In the genomic region with DNA sequence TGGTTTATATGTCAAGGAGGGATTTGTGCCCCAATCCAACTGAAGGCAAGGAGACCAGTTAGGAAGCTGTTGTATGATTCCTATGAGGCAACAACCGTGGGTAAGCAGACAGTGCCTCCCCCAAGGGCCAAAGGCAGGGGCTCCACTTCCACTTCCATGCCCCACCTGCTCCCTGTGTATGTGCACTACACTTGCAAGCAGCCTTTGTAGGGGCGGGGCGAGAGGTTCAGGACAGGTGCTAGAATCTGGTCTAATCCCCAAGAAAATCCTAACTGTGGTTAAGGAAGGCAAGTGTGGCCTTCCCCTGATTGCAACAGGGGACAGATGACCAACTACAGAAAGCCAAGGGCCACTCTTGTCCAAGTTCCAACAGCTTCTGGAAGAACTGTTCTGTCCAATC, we compare ENCODE assay signal across 16 cellular contexts. TPM values are rescaled to one million over a fixed set of nuclear protein-coding genes. Genes with fewer than 3 reads are reported as not detected.
A peak's percentile ranks its signal among the peaks of the same experiment; 100 is the strongest.
DNase-seq lines count a peak whose midpoint lies in the region; ATAC-seq and TF ChIP-seq lines count a peak whose summit lies in the region.
"Had no signal": no experiment of that assay in that cellular context is flagged by ENCODE, and none has a peak within 500 bp of the region (broad histone marks: within the 10 kb centered on the region; RNA-seq: fewer than 3 reads in every experiment).

No MANE protein-coding gene starts in this region.

- no peaks in the 10 kb centered on the region for H3K27me3 Mint-ChIP-seq in stimulated activated naive CD8-positive, alpha-beta T cell treated with anti-CD3 and anti-CD28 coated beads, Interleukin-15, Interleukin-2, amounts not matched to agents 100 ng/mL and 50 ng/mL, for 24 hours
- no peaks in the 10 kb centered on the region for H3K27me3 Mint-ChIP-seq in activated B cell treated with CpG ODN at 0.5 μM for 24 hours
- no peaks in the 10 kb centered on the region for H3K27me3 Mint-ChIP-seq in naive thymus-derived CD4-positive, alpha-beta T cell
- H3K27me3 Mint-ChIP-seq: activated CD4-positive, alpha-beta T cell treated with anti-CD3 and anti-CD28 coated beads, Interleukin-2, amount 10 ng/mL, durations not matched to agents 24 days and 14 days had no signal

- intact Hi-C loops in activated B cell treated with CpG ODN at 0.5 μM for 24 hours (cut with micrococcal nuclease) (loop anchor here (1.0 kb wide), 2 partner anchors 42 to 100 kb away; partner anchors contain the start of gene B4GALT1), body of pancreas (cut with DNase I) (no loop called here)
- intact Hi-C loops in naive thymus-derived CD4-positive, alpha-beta T cell (cut with micrococcal nuclease): loop anchor here in 1 of 2 donors (1.0 kb wide), 2 partner anchors 43 to 100 kb away; no protein-coding TSS in a partner anchor

- in situ Hi-C loops in ACHN (cut with HindIII; ENCODE audit: low pct_ligation_motif_present, low pct_unique_long_range_greater_than_20kb, low sequenced_read_pairs): no loop called here

- DNase-seq in stimulated activated naive CD8-positive, alpha-beta T cell treated with anti-CD3 and anti-CD28 coated beads, Interleukin-15, Interleukin-2, amounts not matched to agents 100 U/mL and 50 U/mL, for 24 hours: no peak
- DNase-seq in activated B cell treated with CpG ODN at 0.5 μM for 24 hours (no peak), ACHN (no peak), body of pancreas (no peak)
- DNase-seq in naive thymus-derived CD4-positive, alpha-beta T cell: no peak
- DNase-seq: activated CD4-positive, alpha-beta T cell treated with anti-CD3 and anti-CD28 coated beads, Interleukin-2, amount 10 ng/mL, durations not matched to agents 24 days and 14 days; central memory CD4-positive, alpha-beta T cell; effector memory CD4-positive, alpha-beta T cell; NCI-H524 treated with DMSO at 0.1 percent for 48 hours; OCI-M1; retina had no signal

- peak overlapping the region; percentile 75 for H3K27ac Mint-ChIP-seq in stimulated activated naive CD8-positive, alpha-beta T cell treated with anti-CD3 and anti-CD28 coated beads, Interleukin-15, Interleukin-2, amounts not matched to agents 100 ng/mL and 50 ng/mL, for 24 hours
- peak overlapping the region; percentile 96 for H3K27ac Mint-ChIP-seq in activated B cell treated with CpG ODN at 0.5 μM for 24 hours
- H3K27ac Mint-ChIP-seq in naive thymus-derived CD4-positive, alpha-beta T cell: peak overlapping the region in 7 of 9 donors; percentile 2 to 71 (median 15)
- H3K27ac Mint-ChIP-seq: activated CD4-positive, alpha-beta T cell treated with anti-CD3 and anti-CD28 coated beads, Interleukin-2, amount 10 ng/mL, durations not matched to agents 24 days and 14 days had no signal

- POLR2A ChIA-PET in activated B cell treated with CpG ODN at 0.5 μM for 24 hours (lab: Charles Lee): interaction anchor here (1.0 to 10.5 kb wide), 15 partner anchors 8 to 165 kb away, joined by 3 to 365 read pairs (median 7); partner anchors contain the start of genes B4GALT1, NFX1 and SMU1
- POLR2A ChIA-PET in naive thymus-derived CD4-positive, alpha-beta T cell (lab: Charles Lee): interaction anchor here (1.8 kb wide), 1 partner anchor 42 kb away, joined by 6 read pairs; the partner anchor contains the start of gene B4GALT1

- ATAC-seq in stimulated activated naive CD8-positive, alpha-beta T cell treated with anti-CD3 and anti-CD28 coated beads, Interleukin-15, Interleukin-2, amounts not matched to agents 100 U/mL and 50 U/mL, for 24 hours: no peak
- ATAC-seq in activated B cell treated with CpG ODN at 0.5 μM for 24 hours (ENCODE audit: low read depth) (no peak), HG03354 (IDR thresholded peaks at IDR 0.05; ENCODE audit: poor library complexity, severe bottlenecking, unreplicated experiment) (no peak), body of pancreas (no peak), GM21381 (IDR thresholded peaks at IDR 0.05; ENCODE audit: unreplicated experiment) (no peak)
- no peak for ATAC-seq in naive thymus-derived CD4-positive, alpha-beta T cell
- ATAC-seq: HepG2 had no signal

- H3K36me3 Mint-ChIP-seq in stimulated activated naive CD8-positive, alpha-beta T cell treated with anti-CD3 and anti-CD28 coated beads, Interleukin-15, Interleukin-2, amounts not matched to agents 100 ng/mL and 50 ng/mL, for 24 hours (ENCODE audit: low read depth): peaks cover 58% of the 10 kb centered on the region
- peaks cover 86% of the 10 kb centered on the region for H3K36me3 Mint-ChIP-seq in activated B cell treated with CpG ODN at 0.5 μM for 24 hours (ENCODE audit: low read depth)
- H3K36me3 Mint-ChIP-seq in naive thymus-derived CD4-positive, alpha-beta T cell: peaks cover 8 to 52% (median 36%) of the 10 kb centered on the region in 5 donors

- TF ChIP-seq CTCF in activated B cell treated with CpG ODN at 0.5 μM for 24 hours (IDR thresholded peaks at IDR 0.05) (no peak), body of pancreas (IDR thresholded peaks at IDR 0.05) (no peak)

- H3K4me3 Mint-ChIP-seq in stimulated activated naive CD8-positive, alpha-beta T cell treated with anti-CD3 and anti-CD28 coated beads, Interleukin-15, Interleukin-2, amounts not matched to agents 100 ng/mL and 50 ng/mL, for 24 hours: no peak overlapping the region
- H3K4me3 Mint-ChIP-seq in activated B cell treated with CpG ODN at 0.5 μM for 24 hours: peak overlapping the region; percentile 74
- no peak overlapping the region for H3K4me3 Mint-ChIP-seq in naive thymus-derived CD4-positive, alpha-beta T cell
- H3K4me3 Mint-ChIP-seq: activated CD4-positive, alpha-beta T cell treated with anti-CD3 and anti-CD28 coated beads, Interleukin-2, amount 10 ng/mL, durations not matched to agents 24 days and 14 days had no signal

- H3K27ac ChIP-seq in naive thymus-derived CD4-positive, alpha-beta T cell (ENCODE audit: low read depth, low read length): no peak overlapping the region
- H3K27ac ChIP-seq in body of pancreas: no peak overlapping the region
- H3K27ac ChIP-seq: suprapubic skin had no signal

- no peak overlapping the region for H3K4me3 ChIP-seq in naive thymus-derived CD4-positive, alpha-beta T cell (ENCODE audit: low read length)
- no peak overlapping the region for H3K4me3 ChIP-seq in body of pancreas
- H3K4me3 ChIP-seq: suprapubic skin had no signal

- CTCF ChIA-PET in activated B cell treated with CpG ODN at 0.5 μM for 24 hours (lab: Charles Lee): interaction anchor here (0.6 to 3.5 kb wide), 9 partner anchors 8 to 101 kb away, joined by 3 to 26 read pairs (median 7); partner anchors contain the start of gene B4GALT1
- CTCF ChIA-PET in naive thymus-derived CD4-positive, alpha-beta T cell (lab: Charles Lee): interaction anchor here (0.6 kb wide), 1 partner anchor 55 kb away, joined by 4 read pairs; no protein-coding TSS in a partner anchor

- WGBS in body of pancreas, 2 donors: 87 to 88% methylated on average over 2 to 3 of the region's 3 CpGs

- no peaks in the 10 kb centered on the region for H3K27me3 ChIP-seq in naive thymus-derived CD4-positive, alpha-beta T cell (ENCODE audit: control insufficient read depth in 2 of 2, insufficient read depth in 2 of 2, low read length in 2 of 2)
- H3K27me3 ChIP-seq in body of pancreas: no peaks in the 10 kb centered on the region
- H3K27me3 ChIP-seq: suprapubic skin had no signal

- peaks cover 69% of the 10 kb centered on the region for H3K4me1 Mint-ChIP-seq in stimulated activated naive CD8-positive, alpha-beta T cell treated with anti-CD3 and anti-CD28 coated beads, Interleukin-15, Interleukin-2, amounts not matched to agents 100 ng/mL and 50 ng/mL, for 24 hours (ENCODE audit: low read depth)
- H3K4me1 Mint-ChIP-seq in activated B cell treated with CpG ODN at 0.5 μM for 24 hours: peaks cover 89% of the 10 kb centered on the region
- peaks cover 7 to 44% (median 31%) of the 10 kb centered on the region in 7 donors for H3K4me1 Mint-ChIP-seq in naive thymus-derived CD4-positive, alpha-beta T cell

- no peaks in the 10 kb centered on the region for H3K4me1 ChIP-seq in naive thymus-derived CD4-positive, alpha-beta T cell (ENCODE audit: control insufficient read depth in 2 of 2, insufficient read depth in 2 of 2, low read length in 2 of 2)
- peaks cover 42% of the 10 kb centered on the region for H3K4me1 ChIP-seq in body of pancreas

- no peaks in the 10 kb centered on the region for H3K9me3 Mint-ChIP-seq in stimulated activated naive CD8-positive, alpha-beta T cell treated with anti-CD3 and anti-CD28 coated beads, Interleukin-15, Interleukin-2, amounts not matched to agents 100 ng/mL and 50 ng/mL, for 24 hours
- no peaks in the 10 kb centered on the region for H3K9me3 Mint-ChIP-seq in activated B cell treated with CpG ODN at 0.5 μM for 24 hours
- no peaks in the 10 kb centered on the region for H3K9me3 Mint-ChIP-seq in naive thymus-derived CD4-positive, alpha-beta T cell

- TF ChIP-seq POLR2A in body of pancreas (IDR thresholded peaks at IDR 0.05): no peak

- H3K9me3 ChIP-seq in naive thymus-derived CD4-positive, alpha-beta T cell (ENCODE audit: control insufficient read depth in 2 of 3, low read length in 3 of 3): no peaks in the 10 kb centered on the region
- H3K9me3 ChIP-seq in body of pancreas: no peaks in the 10 kb centered on the region
- H3K9me3 ChIP-seq: suprapubic skin had no signal

- H3K36me3 ChIP-seq in naive thymus-derived CD4-positive, alpha-beta T cell (ENCODE audit: control insufficient read depth in 2 of 3, insufficient read depth in 3 of 3, low read length in 3 of 3): peaks cover 0 to 37% (median 4%) of the 10 kb centered on the region in 3 experiments
- peaks cover 0 to 2% of the 10 kb centered on the region in 2 donors for H3K36me3 ChIP-seq in body of pancreas (replicated peaks in 1 of 2; ENCODE audit: insufficient read depth in 1 of 2, low read depth in 2 of 2)

RNA-seq across cellular contexts. Expression of gene B4GALT1, which starts 41.7 kb away (rescaled TPM):
- 111 and 118 TPM in 2 replicates for total RNA-seq in activated B cell treated with CpG ODN at 0.5 μM for 24 hours
- total RNA-seq in naive thymus-derived CD4-positive, alpha-beta T cell: 10 to 100 TPM; 40.7 to 86.2 (median 45.6) TPM
- 10 to 100 TPM; 12.9 to 16.4 TPM for polyA plus RNA-seq in naive thymus-derived CD4-positive, alpha-beta T cell
- 10 to 100 TPM; 31.3 to 42.3 TPM for total RNA-seq in body of pancreas

RNA-seq across cellular contexts. Expression of gene SMU1, which starts 49.0 kb away (rescaled TPM):
- 26.8 and 28.1 TPM in 2 replicates for total RNA-seq in activated B cell treated with CpG ODN at 0.5 μM for 24 hours
- 10 to 100 TPM; 22.3 to 32.9 (median 25.6) TPM for total RNA-seq in naive thymus-derived CD4-positive, alpha-beta T cell
- 10 to 100 TPM; 26.4 to 30.0 TPM for polyA plus RNA-seq in naive thymus-derived CD4-positive, alpha-beta T cell
- total RNA-seq in body of pancreas: 1 to 10 TPM; 5.6 to 8.6 TPM

Comparison
In these comparisons a context has a peak if more than half of its experiments do, and no peak if none do; other contexts are left out.
1. H3K27ac Mint-ChIP-seq: peak in every context shown above with its lines; median percentile 96 in activated B cell treated with CpG ODN at 0.5 μM for 24 hours; 75 in stimulated activated naive CD8-positive, alpha-beta T cell treated with anti-CD3 and anti-CD28 coated beads, Interleukin-15, Interleukin-2, amounts not matched to agents 100 ng/mL and 50 ng/mL, for 24 hours; 15 in naive thymus-derived CD4-positive, alpha-beta T cell.